8 cellular contexts compared by ENCODE assay signal in genomic region chr4:94534401-94535312, GRCh38.
DNase-seq lines count a peak whose midpoint lies in the region; ATAC-seq and TF ChIP-seq lines count a peak whose summit lies in the region.

No MANE protein-coding gene starts in this region.

- no peaks in the 10 kb centered on the region for H3K9me3 ChIP-seq in neural progenitor cell (ENCODE audit: low read depth)

- H3K4me3 Mint-ChIP-seq in naive B cell (peak overlapping the region in 1 of 8 donors; percentile 51), neural progenitor cell (no peak overlapping the region)
- H3K4me3 Mint-ChIP-seq in activated naive CD8-positive, alpha-beta T cell treated with anti-CD3 and anti-CD28 coated beads for 36 hours: no peak overlapping the region

- ATAC-seq in GM19397 (IDR thresholded peaks at IDR 0.05; ENCODE audit: unreplicated experiment): peak; percentile 95
- ATAC-seq in HG03108 (IDR thresholded peaks at IDR 0.05; ENCODE audit: unreplicated experiment): peak; percentile 85
- ATAC-seq in naive B cell (ENCODE audit: low read depth in 2 of 2): peak; percentile 94

- H3K27me3 Mint-ChIP-seq in naive B cell (no peaks in the 10 kb centered on the region), neural progenitor cell (ENCODE audit: insufficient read depth, low read depth) (no peaks in the 10 kb centered on the region)
- no peaks in the 10 kb centered on the region for H3K27me3 Mint-ChIP-seq in activated naive CD8-positive, alpha-beta T cell treated with anti-CD3 and anti-CD28 coated beads for 36 hours

- H3K9ac ChIP-seq in neural progenitor cell: no peak overlapping the region

- TF ChIP-seq CTCF in neural progenitor cell (IDR thresholded peaks at IDR 0.05): no peak

- H3K9me3 Mint-ChIP-seq in naive B cell (no peaks in the 10 kb centered on the region), neural progenitor cell (no peaks in the 10 kb centered on the region)
- no peaks in the 10 kb centered on the region for H3K9me3 Mint-ChIP-seq in activated naive CD8-positive, alpha-beta T cell treated with anti-CD3 and anti-CD28 coated beads for 36 hours

- H3K36me3 ChIP-seq in neural progenitor cell: no peaks in the 10 kb centered on the region

- H3K27me3 ChIP-seq in neural progenitor cell: no peaks in the 10 kb centered on the region

- no peak overlapping the region for H3K4me3 ChIP-seq in neural progenitor cell

- H3K36me3 Mint-ChIP-seq in naive B cell (peaks cover 0 to 7% of the 10 kb centered on the region in 2 donors), neural progenitor cell (peaks cover 8% of the 10 kb centered on the region)
- peaks cover 2% of the 10 kb centered on the region for H3K36me3 Mint-ChIP-seq in activated naive CD8-positive, alpha-beta T cell treated with anti-CD3 and anti-CD28 coated beads for 36 hours

- peaks cover 20% of the 10 kb centered on the region for H3K79me2 ChIP-seq in neural progenitor cell (ENCODE audit: low read depth)

- DNase-seq in amniotic epithelial cell (ENCODE audit: low read depth): peak; percentile 38
- DNase-seq in naive B cell: peak; percentile 9
- no peak for DNase-seq in SHP77 (lab: John Stamatoyannopoulos, UW)
- DNase-seq in activated CD4-positive, alpha-beta T cell treated with anti-CD3 and anti-CD28 coated beads for 48 hours: no peak
- no peak for DNase-seq in activated naive CD8-positive, alpha-beta T cell treated with anti-CD3 and anti-CD28 coated beads for 36 hours
- DNase-seq in neural progenitor cell (ENCODE audit: low spot score): no peak

- peaks cover 23 to 27% (median 25%) of the 10 kb centered on the region in 3 donors for H3K4me1 Mint-ChIP-seq in naive B cell
- peaks cover 2% of the 10 kb centered on the region for H3K4me1 Mint-ChIP-seq in activated naive CD8-positive, alpha-beta T cell treated with anti-CD3 and anti-CD28 coated beads for 36 hours
- H3K4me1 Mint-ChIP-seq in neural progenitor cell: peaks cover 35% of the 10 kb centered on the region

- no peak overlapping the region for H2AFZ ChIP-seq in neural progenitor cell (replicated peaks)

- H3K27ac ChIP-seq in neural progenitor cell: no peak overlapping the region

- H4K20me1 ChIP-seq in neural progenitor cell (ENCODE audit: low read depth): peaks cover 7% of the 10 kb centered on the region

- peaks cover 50% of the 10 kb centered on the region for H3K4me1 ChIP-seq in neural progenitor cell

- H3K27ac Mint-ChIP-seq in naive B cell: peak overlapping the region in 4 of 6 donors; percentile 0 to 72 (median 36)
- no peak overlapping the region for H3K27ac Mint-ChIP-seq in activated naive CD8-positive, alpha-beta T cell treated with anti-CD3 and anti-CD28 coated beads for 36 hours
- no peak overlapping the region for H3K27ac Mint-ChIP-seq in neural progenitor cell

- no peak overlapping the region for H3K4me2 ChIP-seq in neural progenitor cell

- peaks cover 8% of the 10 kb centered on the region for H3F3A ChIP-seq in neural progenitor cell (ENCODE audit: low read depth)

Comparison
In these comparisons a context has a peak if more than half of its experiments do, and no peak if none do; other contexts are left out.
1. DNase-seq: peak in amniotic epithelial cell (single experiment) and naive B cell (single experiment); none in SHP77 (0 of 2), activated CD4-positive, alpha-beta T cell treated with anti-CD3 and anti-CD28 coated beads for 48 hours (single experiment), activated naive CD8-positive, alpha-beta T cell treated with anti-CD3 and anti-CD28 coated beads for 36 hours (single experiment) and neural progenitor cell (single experiment).
2. H3K27ac Mint-ChIP-seq: peak in naive B cell (4 of 6); none in activated naive CD8-positive, alpha-beta T cell treated with anti-CD3 and anti-CD28 coated beads for 36 hours (single experiment) and neural progenitor cell (single experiment).
3. Peak in every context shown above with its lines, with median percentiles within 50 percentile points of each other: ATAC-seq.